13 cellular contexts compared by ENCODE assay signal in the genomic region with DNA sequence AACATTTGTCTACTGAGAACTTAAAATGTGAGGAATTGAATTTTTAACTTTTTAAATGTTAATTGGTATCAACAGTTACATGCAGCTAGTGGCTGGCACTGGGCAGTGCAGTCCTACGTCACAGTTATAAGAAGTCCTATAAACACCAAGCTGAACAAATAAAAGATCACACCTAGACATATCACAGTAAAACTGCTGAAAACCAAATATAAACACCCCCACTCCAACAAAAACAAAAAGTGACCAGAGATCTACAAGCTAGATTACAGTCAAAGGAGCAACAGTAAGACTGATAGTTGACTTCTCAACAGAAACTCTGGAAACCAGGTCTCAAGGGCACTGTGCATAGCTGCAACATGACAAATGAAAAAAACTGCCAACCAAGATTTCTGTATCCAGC. TPM values are rescaled to one million over a fixed set of nuclear protein-coding genes. Genes with fewer than 3 reads are reported as not detected.
DNase-seq lines count a peak whose midpoint lies in the region; TF ChIP-seq lines count a peak whose summit lies in the region.
"Had no signal": no experiment of that assay in that cellular context is flagged by ENCODE, and none has a peak within 500 bp of the region (broad histone marks: within the 10 kb centered on the region; RNA-seq: fewer than 3 reads in every experiment).

No MANE protein-coding gene starts in this region.

- no peaks in the 10 kb centered on the region for H3K9me3 ChIP-seq in SK-N-SH

- peaks cover 0 to 4% of the 10 kb centered on the region in 2 experiments for H3K36me3 ChIP-seq in SK-N-SH (replicated peaks in 1 of 2; ENCODE audit: control insufficient read depth in 1 of 2, insufficient read depth in 2 of 2, low read length in 1 of 2)

- no peak overlapping the region for H3K27ac ChIP-seq in SK-N-SH (ENCODE audit: low read depth in 2 of 2, low read length in 1 of 2)

- no peak for TF ChIP-seq RAD21 in SK-N-SH (IDR thresholded peaks at IDR 0.05; ENCODE audit: low read length)

- peaks cover 97% of the 10 kb centered on the region for H3K79me2 ChIP-seq in SK-N-SH (ENCODE audit: insufficient read depth)

- H3K4me1 Mint-ChIP-seq in activated T-cell treated with anti-CD3 and anti-CD28 coated beads, Interleukin-2, amount 50 U/mL, for 24 hours (ENCODE audit: low read depth), result peaks cover 81% of the 10 kb centered on the region

- peak overlapping the region; percentile 5 for H3K27ac Mint-ChIP-seq in activated T-cell treated with anti-CD3 and anti-CD28 coated beads, Interleukin-2, amount 50 U/mL, for 24 hours
- H3K27ac Mint-ChIP-seq: nephron had no signal

- no peak overlapping the region for H3K4me2 ChIP-seq in SK-N-SH

- H3K9me3 Mint-ChIP-seq in activated T-cell treated with anti-CD3 and anti-CD28 coated beads, Interleukin-2, amount 50 U/mL, for 24 hours, result no peaks in the 10 kb centered on the region

- WGBS in SK-N-SH (ENCODE audit: low lambda C conversion rate), result 93% methylated on average over 1 of the region's 1 CpG

- DNase-seq in activated T-cell treated with anti-CD3 and anti-CD28 coated beads, Interleukin-2, amount 50 U/mL, for 24 hours, result no peak
- DNase-seq in activated T-cell treated with anti-CD3 and anti-CD28 coated beads, Interleukin-2, amount 50 U/mL, for 1 hour, result no peak
- DNase-seq in SK-N-SH, result no peak
- peak; percentile 21 for DNase-seq in fibroblast of mammary gland (ENCODE audit: low read depth)
- no peak for DNase-seq in retinal pigment epithelial cell (ENCODE audit: low read depth)
- no peak for DNase-seq in cerebellar nuclear complex (lab: John Stamatoyannopoulos, UW)
- no peak for DNase-seq in retina
- no peak for DNase-seq in SHP77 treated with DMSO at 0.1 percent for 48 hours (lab: John Stamatoyannopoulos, UW)
- DNase-seq: DMS 273 treated with DMSO at 0.1 percent for 48 hours; NCI-H1417 treated with DMSO at 0.1 percent for 48 hours; SIG-M5; stimulated activated CD4-positive, alpha-beta T cell treated with anti-CD3 and anti-CD28 coated beads, Interleukin-12 subunit alpha, Interleukin-12 subunit beta, amount 100 ng/mL, for 4 hours had no signal

- POLR2A ChIA-PET in SK-N-SH (lab: Yijun Ruan, JAX), result interaction anchor here (1.1 kb wide), 1 partner anchor 18 kb away, joined by 3 read pairs; no protein-coding TSS in a partner anchor

- H3K4me3 ChIP-seq in SK-N-SH (ENCODE audit: low read depth in 2 of 2, low read length in 1 of 2) (no peak overlapping the region), fibroblast of mammary gland (ENCODE audit: control insufficient read depth, low read depth, low read length) (no peak overlapping the region), retinal pigment epithelial cell (ENCODE audit: low read length) (no peak overlapping the region)

- no peaks in the 10 kb centered on the region for H3K27me3 Mint-ChIP-seq in activated T-cell treated with anti-CD3 and anti-CD28 coated beads, Interleukin-2, amount 50 U/mL, for 24 hours

- CTCF ChIA-PET in SK-N-SH (lab: Yijun Ruan, JAX), result interaction anchor here (0.9 to 1.2 kb wide), 4 partner anchors 8 to 212 kb away, joined by 3 to 5 read pairs (median 4); no protein-coding TSS in a partner anchor

- no peak overlapping the region for H3K9ac ChIP-seq in SK-N-SH

- TF ChIP-seq CTCF in SK-N-SH (IDR thresholded peaks at IDR 0.05), result peak; percentile 24; the same call in 1 of the 2 replicates
- no peak for TF ChIP-seq CTCF in fibroblast of mammary gland (conservative IDR thresholded peaks at IDR 0.05; ENCODE audit: control insufficient read depth, insufficient read depth, low read depth, low read length)
- peak; percentile 13 for TF ChIP-seq CTCF in retinal pigment epithelial cell (conservative IDR thresholded peaks at IDR 0.05; ENCODE audit: low read depth, low read length)

- TF ChIP-seq EP300 in SK-N-SH (IDR thresholded peaks at IDR 0.05; ENCODE audit: borderline replicate concordance in 1 of 2, low read depth in 1 of 2, low read length in 1 of 2), result no peak

- H4K20me1 ChIP-seq in SK-N-SH (ENCODE audit: insufficient read depth), result peaks cover 72% of the 10 kb centered on the region

- no peak overlapping the region for H2AFZ ChIP-seq in SK-N-SH (ENCODE audit: low read depth)

- H3K4me1 ChIP-seq in SK-N-SH (ENCODE audit: control insufficient read depth in 1 of 2, insufficient read depth in 2 of 2, low read depth in 1 of 2, low read length in 1 of 2), result peaks cover 3 to 7% of the 10 kb centered on the region in 2 experiments; a peak in 3 of 4 replicates

- no peak overlapping the region for H3K4me3 Mint-ChIP-seq in activated T-cell treated with anti-CD3 and anti-CD28 coated beads, Interleukin-2, amount 50 U/mL, for 24 hours
- H3K4me3 Mint-ChIP-seq: nephron had no signal

- no peaks in the 10 kb centered on the region for H3K9me2 ChIP-seq in SK-N-SH

- H3K36me3 Mint-ChIP-seq in activated T-cell treated with anti-CD3 and anti-CD28 coated beads, Interleukin-2, amount 50 U/mL, for 24 hours (ENCODE audit: low read depth), result peaks cover 7% of the 10 kb centered on the region

- no peaks in the 10 kb centered on the region for H3K27me3 ChIP-seq in SK-N-SH (ENCODE audit: insufficient read depth)

- peaks cover 10% of the 10 kb centered on the region for H3F3A ChIP-seq in SK-N-SH (replicated peaks; ENCODE audit: insufficient read depth)

TF ChIP-seq in SK-N-SH, 30 proteins besides CTCF, POLR2A, EP300 and RAD21:
- TF ChIP-seq JUND (IDR thresholded peaks at IDR 0.05) (no peak), POLR2AphosphoS5 (IDR thresholded peaks at IDR 0.05; ENCODE audit: low read depth, low read length) (no peak), FOXJ3 (CRISPR knock-in tag; IDR thresholded peaks at IDR 0.05) (no peak), MEF2A (IDR thresholded peaks at IDR 0.05; ENCODE audit: borderline replicate concordance, low read depth) (no peak), TCF12 (IDR thresholded peaks at IDR 0.05) (no peak)
- TF ChIP-seq, protein P1, sequence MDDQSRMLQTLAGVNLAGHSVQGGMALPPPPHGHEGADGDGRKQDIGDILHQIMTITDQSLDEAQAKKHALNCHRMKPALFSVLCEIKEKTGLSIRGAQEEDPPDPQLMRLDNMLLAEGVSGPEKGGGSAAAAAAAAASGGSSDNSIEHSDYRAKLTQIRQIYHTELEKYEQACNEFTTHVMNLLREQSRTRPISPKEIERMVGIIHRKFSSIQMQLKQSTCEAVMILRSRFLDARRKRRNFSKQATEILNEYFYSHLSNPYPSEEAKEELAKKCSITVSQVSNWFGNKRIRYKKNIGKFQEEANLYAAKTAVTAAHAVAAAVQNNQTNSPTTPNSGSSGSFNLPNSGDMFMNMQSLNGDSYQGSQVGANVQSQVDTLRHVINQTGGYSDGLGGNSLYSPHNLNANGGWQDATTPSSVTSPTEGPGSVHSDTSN (IDR thresholded peaks at IDR 0.05), result no peak

RNA-seq across cellular contexts. Expression of a gene that starts 19.4 kb away (rescaled TPM):
- 4.4 and 4.8 TPM in 2 replicates for polyA plus RNA-seq in SK-N-SH (2012; rRNA removed)
- polyA plus RNA-seq in SK-N-SH (2012; cell fraction: cytosol; rRNA removed), result 6.7 and 9.0 TPM in 2 replicates
- polyA plus RNA-seq in SK-N-SH (2012; cell fraction: nucleus; rRNA removed), result 3.4 and 5.2 TPM in 2 replicates
